Comparison of ENCODE assay signal across 14 cellular contexts in genomic region chr11:76551400-76551799, GRCh38.
DNase-seq lines count a peak whose midpoint lies in the region; ATAC-seq and TF ChIP-seq lines count a peak whose summit lies in the region.
"Had no signal": no experiment of that assay in that cellular context is flagged by ENCODE, and none has a peak within 500 bp of the region (broad histone marks: within the 10 kb centered on the region; RNA-seq: fewer than 3 reads in every experiment).

No MANE protein-coding gene starts in this region.

- CTCF ChIA-PET in A673 (lab: Charles Lee) = no interaction called here
- CTCF ChIA-PET in activated naive CD4-positive, alpha-beta T cell treated with anti-CD3 and anti-CD28 coated beads for 36 hours (lab: Charles Lee) = no interaction called here

- H3K36me3 Mint-ChIP-seq in activated naive CD4-positive, alpha-beta T cell treated with anti-CD3 and anti-CD28 coated beads for 36 hours (ENCODE audit: low read depth) = peaks cover 5% of the 10 kb centered on the region

- POLR2A ChIA-PET in A673 (lab: Charles Lee; ENCODE audit: low non-redundant PET) = no interaction called here

- no peaks in the 10 kb centered on the region for H3K4me1 ChIP-seq in A673 (ENCODE audit: insufficient read depth, low read length, poor library complexity, severe bottlenecking)
- no peaks in the 10 kb centered on the region for H3K4me1 ChIP-seq in esophagus muscularis mucosa

- in situ Hi-C loops in GM13977 (cut with MboI; ENCODE audit: low pct_unique_long_range_greater_than_20kb, low sequenced_read_pairs, unreplicated experiment) = no loop called here

- no peak for ATAC-seq in GM18861 (IDR thresholded peaks at IDR 0.05; ENCODE audit: unreplicated experiment)

- H3K4me1 Mint-ChIP-seq in activated naive CD4-positive, alpha-beta T cell treated with anti-CD3 and anti-CD28 coated beads for 36 hours (ENCODE audit: low read depth) = peaks cover 3% of the 10 kb centered on the region
- H3K4me1 Mint-ChIP-seq: CD14-positive monocyte had no signal

- TF ChIP-seq CTCF in A673 (conservative IDR thresholded peaks at IDR 0.05; ENCODE audit: low read depth, low read length) = peak; percentile 33; the same call in 1 of the 2 replicates
- peak; percentile 19 for TF ChIP-seq CTCF in GM13977 (IDR thresholded peaks at IDR 0.05; ENCODE audit: extremely low read depth, insufficient read depth, missing control alignments)
- TF ChIP-seq CTCF in fibroblast of villous mesenchyme (IDR thresholded peaks at IDR 0.05; ENCODE audit: insufficient read depth, low read depth, low read length) = peak; percentile 14
- peak in 1 of 3 experiments; percentile 30 for TF ChIP-seq CTCF in esophagus muscularis mucosa (IDR thresholded peaks at IDR 0.05)

- H3K27ac ChIP-seq in A673 (ENCODE audit: low read depth, low read length, poor library complexity, severe bottlenecking) = no peak overlapping the region
- H3K27ac ChIP-seq in esophagus muscularis mucosa (replicated peaks in 1 of 4) = no peak overlapping the region
- H3K27ac ChIP-seq: coronary artery had no signal

- no peaks in the 10 kb centered on the region for H3K27me3 ChIP-seq in A673 (replicated peaks; ENCODE audit: insufficient read depth, low read depth, low read length, poor library complexity)
- H3K27me3 ChIP-seq in esophagus muscularis mucosa = no peaks in the 10 kb centered on the region

- H3K27me3 Mint-ChIP-seq in activated naive CD4-positive, alpha-beta T cell treated with anti-CD3 and anti-CD28 coated beads for 36 hours (ENCODE audit: low read depth) = no peaks in the 10 kb centered on the region

- H3K4me3 ChIP-seq in A673 (ENCODE audit: low read depth, low read length, poor library complexity, severe bottlenecking) = no peak overlapping the region
- H3K4me3 ChIP-seq in fibroblast of villous mesenchyme (ENCODE audit: low read depth, low read length) = no peak overlapping the region
- H3K4me3 ChIP-seq in esophagus muscularis mucosa = no peak overlapping the region
- H3K4me3 ChIP-seq: coronary artery had no signal

- no peak overlapping the region for H3K4me3 Mint-ChIP-seq in activated naive CD4-positive, alpha-beta T cell treated with anti-CD3 and anti-CD28 coated beads for 36 hours
- H3K4me3 Mint-ChIP-seq: CD14-positive monocyte had no signal

- TF ChIP-seq EP300 in esophagus muscularis mucosa (IDR thresholded peaks at IDR 0.05) = no peak

- H3K36me3 ChIP-seq in A673 (ENCODE audit: insufficient read depth, low read length, poor library complexity, severe bottlenecking) = peaks cover 19% of the 10 kb centered on the region
- H3K36me3 ChIP-seq in esophagus muscularis mucosa = peaks cover 0 to 23% (median 16%) of the 10 kb centered on the region in 4 donors

- H3K9me3 ChIP-seq in A673 (ENCODE audit: low read depth, low read length, poor library complexity, severe bottlenecking) = no peaks in the 10 kb centered on the region
- no peaks in the 10 kb centered on the region for H3K9me3 ChIP-seq in esophagus muscularis mucosa

- WGBS in esophagus muscularis mucosa = 69% methylated on average over 2 of the region's 2 CpGs

- BruUV-seq in A673 (replicated peaks; lab: Mats Ljungman, UMichigan) = no TSS peak

- intact Hi-C loops in A673 (cut with micrococcal nuclease; ENCODE audit: unreplicated experiment) (no loop called here), esophagus muscularis mucosa (cut with DNase I) (loop anchor here (5.0 kb wide), 1 partner anchor 131 kb away; no protein-coding TSS in a partner anchor)
- intact Hi-C loops in activated naive CD4-positive, alpha-beta T cell treated with anti-CD3 and anti-CD28 coated beads for 36 hours (cut with micrococcal nuclease) = loop anchor here (5.0 kb wide), 1 partner anchor 131 kb away; no protein-coding TSS in a partner anchor

- no peaks in the 10 kb centered on the region for H3K9me3 Mint-ChIP-seq in activated naive CD4-positive, alpha-beta T cell treated with anti-CD3 and anti-CD28 coated beads for 36 hours
- H3K9me3 Mint-ChIP-seq: CD14-positive monocyte had no signal

- TF ChIP-seq POLR2A in esophagus muscularis mucosa (IDR thresholded peaks at IDR 0.05; ENCODE audit: low read depth) = no peak

- H3K27ac Mint-ChIP-seq in activated naive CD4-positive, alpha-beta T cell treated with anti-CD3 and anti-CD28 coated beads for 36 hours = no peak overlapping the region
- H3K27ac Mint-ChIP-seq: CD14-positive monocyte had no signal

- DNase-seq in A673 (ENCODE audit: low spot score) (no peak), GM13977 (ENCODE audit: low spot score) (no peak), SW480 (ENCODE audit: low spot score) (peak; percentile 16), fibroblast of villous mesenchyme (ENCODE audit: low read depth) (peak; percentile 22), NCI-H526 treated with DMSO at 0.1 percent for 48 hours (lab: John Stamatoyannopoulos, UW) (no peak), esophagus muscularis mucosa (ENCODE audit: extremely low spot score) (no peak)
- DNase-seq in activated naive CD4-positive, alpha-beta T cell treated with anti-CD3 and anti-CD28 coated beads for 36 hours = no peak
- DNase-seq: activated CD4-positive, alpha-beta T cell treated with anti-CD3 and anti-CD28 coated beads for 48 hours; NCI-H748 treated with DMSO at 0.1 percent for 48 hours; stimulated activated CD4-positive, alpha-beta T cell treated with anti-CD3 and anti-CD28 coated beads, Interleukin-15, amount 100 ng/mL, for 24 hours; SW 1271 had no signal

Comparison
In these comparisons a context has a peak if more than half of its experiments do, and no peak if none do; other contexts are left out.
1. DNase-seq: peak in SW480 (single experiment) and fibroblast of villous mesenchyme (single experiment); none in A673 (single experiment), GM13977 (single experiment), activated naive CD4-positive, alpha-beta T cell treated with anti-CD3 and anti-CD28 coated beads for 36 hours (single experiment), NCI-H526 treated with DMSO at 0.1 percent for 48 hours (single experiment) and esophagus muscularis mucosa (single experiment).